Comparison of ENCODE assay signal across 18 cellular contexts in genomic region chr1:107357381-107357780, GRCh38.
DNase-seq lines count a peak whose midpoint lies in the region; ATAC-seq and TF ChIP-seq lines count a peak whose summit lies in the region.
"Had no signal": no experiment of that assay in that cellular context is flagged by ENCODE, and none has a peak within 500 bp of the region (broad histone marks: within the 10 kb centered on the region; RNA-seq: fewer than 3 reads in every experiment).

No MANE protein-coding gene starts in this region.

- peak; percentile 57 for DNase-seq in AG10803 (ENCODE audit: low read depth)
- no peak for DNase-seq in OCI-LY7 (ENCODE audit: low spot score)
- peak; percentile 55 for DNase-seq in dedifferentiated amniotic fluid mesenchymal stem cell (ENCODE audit: extremely low spot score)
- peak; percentile 21 for DNase-seq in medulla oblongata (ENCODE audit: extremely low spot score)
- DNase-seq in HuH-7 (ENCODE audit: low spot score), result no peak
- DNase-seq in superior temporal gyrus (ENCODE audit: extremely low spot score), result no peak
- DNase-seq: Calu3; CD8-positive, alpha-beta T cell; EL; KG1; NCI-H1105 treated with DMSO at 0.1 percent for 48 hours; NCI-H1694; NCI-H2081 treated with DMSO at 0.1 percent for 48 hours; Peyer's patch had no signal

- H3K36me3 ChIP-seq in OCI-LY7 (ENCODE audit: insufficient read depth, low read length), result peaks cover 21% of the 10 kb centered on the region
- H3K36me3 ChIP-seq: BLaER1 treated with 17β-estradiol and CSF1 and Interleukin-3, amounts not matched to agents 10 nM and 100 nM; Peyer's patch had no signal

- POLR2A ChIA-PET in OCI-LY7 (lab: Charles Lee), result interaction anchor here (0.5 to 3.1 kb wide), 11 partner anchors 8 to 1419 kb away, joined by 3 to 17 read pairs (median 4); no protein-coding TSS in a partner anchor

- peak overlapping the region; percentile 62; the same call in 1 of the 2 replicates for H2AFZ ChIP-seq in OCI-LY7 (ENCODE audit: low read length)

- intact Hi-C loops in OCI-LY7 (cut with micrococcal nuclease; ENCODE audit: unreplicated experiment), result loop anchor here (5.0 kb wide), 3 partner anchors 35 to 215 kb away; partner anchors contain the start of gene NTNG1

- BruUV-seq in OCI-LY7 (replicated peaks; lab: Mats Ljungman, UMichigan), result no TSS peak

- peaks cover 75% of the 10 kb centered on the region for H3K4me1 ChIP-seq in OCI-LY7 (ENCODE audit: insufficient read depth, low read length, poor library complexity, severe bottlenecking)
- H3K4me1 ChIP-seq: Peyer's patch had no signal

- H3K9me2 ChIP-seq in OCI-LY7 (ENCODE audit: insufficient read depth, low read length), result no peaks in the 10 kb centered on the region

- peaks cover 9% of the 10 kb centered on the region; the same call in 1 of the 2 replicates for H3K9me3 ChIP-seq in OCI-LY7 (ENCODE audit: low read length)
- H3K9me3 ChIP-seq: Peyer's patch had no signal

- no peaks in the 10 kb centered on the region; the same call in 1 of the 2 replicates for H3K79me2 ChIP-seq in OCI-LY7 (ENCODE audit: insufficient read depth, low read depth, low read length)

- no peaks in the 10 kb centered on the region for H4K20me1 ChIP-seq in OCI-LY7 (ENCODE audit: insufficient read depth, low read length)
- H4K20me1 ChIP-seq: BLaER1 treated with 17β-estradiol and CSF1 and Interleukin-3, amounts not matched to agents 10 nM and 100 nM had no signal

- H3K27ac ChIP-seq in OCI-LY7 (ENCODE audit: low read depth, low read length, poor library complexity, severe bottlenecking), result peak overlapping the region; percentile 95
- H3K27ac ChIP-seq: BLaER1 treated with 17β-estradiol and CSF1 and Interleukin-3, amounts not matched to agents 10 nM and 100 nM; Peyer's patch had no signal

- ATAC-seq in GM21390 (IDR thresholded peaks at IDR 0.05; ENCODE audit: unreplicated experiment) (no peak), HG02973 (IDR thresholded peaks at IDR 0.05; ENCODE audit: unreplicated experiment) (no peak)
- ATAC-seq: CD8-positive, alpha-beta T cell; HepG2 had no signal

- no peak overlapping the region for H3K4me3 ChIP-seq in AG10803 (ENCODE audit: low read length)
- no peak overlapping the region for H3K4me3 ChIP-seq in OCI-LY7 (ENCODE audit: low read depth, low read length, poor library complexity, severe bottlenecking)
- H3K4me3 ChIP-seq: BLaER1 treated with 17β-estradiol and CSF1 and Interleukin-3, amounts not matched to agents 10 nM and 100 nM; Peyer's patch had no signal

- CTCF ChIA-PET in OCI-LY7 (lab: Charles Lee; ENCODE audit: unreplicated experiment), result no interaction called here

- TF ChIP-seq CTCF in AG10803 (conservative IDR thresholded peaks at IDR 0.05; ENCODE audit: low read length) (no peak), OCI-LY7 (conservative IDR thresholded peaks at IDR 0.05; ENCODE audit: low read length) (no peak)

- peak overlapping the region; percentile 79 for H3K4me2 ChIP-seq in OCI-LY7 (ENCODE audit: low read length)
- H3K4me2 ChIP-seq: BLaER1 treated with 17β-estradiol and CSF1 and Interleukin-3, amounts not matched to agents 10 nM and 100 nM had no signal

Comparison
In these comparisons a context has a peak if more than half of its experiments do, and no peak if none do; other contexts are left out.
1. DNase-seq: peak in AG10803 (single experiment), dedifferentiated amniotic fluid mesenchymal stem cell (single experiment) and medulla oblongata (single experiment); none in OCI-LY7 (single experiment), HuH-7 (single experiment) and superior temporal gyrus (single experiment).